ENCODE assay signal across 26 cellular contexts in genomic region chr5:144487207-144487606, GRCh38.
DNase-seq lines count a peak whose midpoint lies in the region; ATAC-seq and TF ChIP-seq lines count a peak whose summit lies in the region.
"Had no signal": no experiment of that assay in that cellular context is flagged by ENCODE, and none has a peak within 500 bp of the region (broad histone marks: within the 10 kb centered on the region; RNA-seq: fewer than 3 reads in every experiment).

No MANE protein-coding gene starts in this region.

- ATAC-seq in esophagus mucosa = no peak
- ATAC-seq: K562, left lung, right cardiac atrium, Right ventricle myocardium inferior had no signal

- H3K36me3 Mint-ChIP-seq in immature natural killer cell = no peaks in the 10 kb centered on the region
- H3K36me3 Mint-ChIP-seq: activated naive CD4-positive, alpha-beta T cell treated with anti-CD3 and anti-CD28 coated beads, Interleukin-2, amount 10 ng/mL, durations not matched to agents 7 days and 5 days; CD4-positive, CD25-positive, alpha-beta regulatory T cell had no signal

- no peak overlapping the region for H3K4me2 ChIP-seq in OCI-LY1 (ENCODE audit: low read length)

- H3K79me2 ChIP-seq in OCI-LY1 (ENCODE audit: insufficient read depth, low read length) = no peaks in the 10 kb centered on the region

- no peaks in the 10 kb centered on the region for H3K9me2 ChIP-seq in OCI-LY1 (ENCODE audit: low read depth, low read length)

- H3K4me1 Mint-ChIP-seq in immature natural killer cell = no peaks in the 10 kb centered on the region
- H3K4me1 Mint-ChIP-seq: activated naive CD4-positive, alpha-beta T cell treated with anti-CD3 and anti-CD28 coated beads, Interleukin-2, amount 10 ng/mL, durations not matched to agents 7 days and 5 days; CD4-positive, CD25-positive, alpha-beta regulatory T cell had no signal

- no peak overlapping the region for H3K27ac Mint-ChIP-seq in immature natural killer cell
- H3K27ac Mint-ChIP-seq: activated naive CD4-positive, alpha-beta T cell treated with anti-CD3 and anti-CD28 coated beads, Interleukin-2, amount 10 ng/mL, durations not matched to agents 7 days and 5 days; CD4-positive, CD25-positive, alpha-beta regulatory T cell had no signal

- H3K27ac ChIP-seq in A673 (ENCODE audit: low read depth, low read length, poor library complexity, severe bottlenecking) = no peak overlapping the region
- no peak overlapping the region for H3K27ac ChIP-seq in OCI-LY1 (ENCODE audit: low read depth, low read length, poor library complexity, severe bottlenecking)
- H3K27ac ChIP-seq: colonic mucosa, GM23248, left lung, transverse colon had no signal

- H3K4me3 ChIP-seq in A673 (ENCODE audit: low read depth, low read length, poor library complexity, severe bottlenecking) (no peak overlapping the region), OCI-LY1 (ENCODE audit: low read depth, low read length, poor library complexity, severe bottlenecking) (no peak overlapping the region), fibroblast of the aortic adventitia (ENCODE audit: low read depth, low read length) (no peak overlapping the region)
- H3K4me3 ChIP-seq: colonic mucosa, GM23248, K562, left lung, transverse colon had no signal

- peaks cover 7 to 41% (median 12%) of the 10 kb centered on the region in 6 donors for H3K9me3 Mint-ChIP-seq in immature natural killer cell

- H3K4me1 ChIP-seq in A673 (ENCODE audit: insufficient read depth, low read length, poor library complexity, severe bottlenecking) (no peaks in the 10 kb centered on the region), OCI-LY1 (ENCODE audit: insufficient read depth, low read length, severe bottlenecking) (no peaks in the 10 kb centered on the region)
- H3K4me1 ChIP-seq: colonic mucosa, left lung, transverse colon had no signal

- H2AFZ ChIP-seq in OCI-LY1 (ENCODE audit: low read length) = no peak overlapping the region
- H2AFZ ChIP-seq: GM23248 had no signal

- H4K20me1 ChIP-seq in OCI-LY1 (ENCODE audit: insufficient read depth, low read length) = no peaks in the 10 kb centered on the region

- no peaks in the 10 kb centered on the region for H3F3A ChIP-seq in OCI-LY1 (ENCODE audit: insufficient read depth, low read length)

- H3K9me3 ChIP-seq in A673 (ENCODE audit: low read depth, low read length, poor library complexity, severe bottlenecking) (no peaks in the 10 kb centered on the region), OCI-LY1 (ENCODE audit: low read length) (no peaks in the 10 kb centered on the region)
- H3K9me3 ChIP-seq: colonic mucosa, transverse colon had no signal

- H3K36me3 ChIP-seq in A673 (ENCODE audit: insufficient read depth, low read length, poor library complexity, severe bottlenecking) (no peaks in the 10 kb centered on the region), OCI-LY1 (ENCODE audit: insufficient read depth, low read length) (no peaks in the 10 kb centered on the region)
- H3K36me3 ChIP-seq: colonic mucosa, transverse colon had no signal

- peak; percentile 18 for DNase-seq in A673 (ENCODE audit: low spot score)
- no peak for DNase-seq in fibroblast of the aortic adventitia (ENCODE audit: low read depth)
- DNase-seq in hypothalamus (lab: John Stamatoyannopoulos, UW) = no peak
- no peak for DNase-seq in immature natural killer cell
- no peak for DNase-seq in activated gamma-delta T cell treated with Interleukin-2 at 50 U/mL for 16 hours
- DNase-seq: activated CD4-positive, alpha-beta T cell treated with anti-CD3 and anti-CD28 coated beads, Interleukin-2, amount 50 U/mL, for 1 hour; activated naive CD4-positive, alpha-beta T cell treated with anti-CD3 and anti-CD28 coated beads, Interleukin-2, amount 10 ng/mL, durations not matched to agents 7 days and 5 days; activated T-cell treated with anti-CD3 and anti-CD28 coated beads for 4 hours; CD4-positive, CD25-positive, alpha-beta regulatory T cell; colonic mucosa; foreskin melanocyte; left lung; NCI-H1105; NCI-H2171 treated with DMSO at 0.1 percent for 48 hours; nucleus accumbens; right cardiac atrium; stimulated activated CD4-positive, alpha-beta T cell treated with anti-CD3 and anti-CD28 coated beads, Interleukin-15, amount 100 ng/mL, for 24 hours; stimulated activated naive CD4-positive, alpha-beta T cell; SW 1271; transverse colon had no signal

- no peaks in the 10 kb centered on the region for H3K27me3 ChIP-seq in A673 (replicated peaks; ENCODE audit: insufficient read depth, low read depth, low read length, poor library complexity)
- no peaks in the 10 kb centered on the region for H3K27me3 ChIP-seq in OCI-LY1 (ENCODE audit: insufficient read depth, low read length)
- H3K27me3 ChIP-seq: colonic mucosa, left lung, transverse colon had no signal

- no peak overlapping the region for H3K9ac ChIP-seq in OCI-LY1 (ENCODE audit: low read length)
- H3K9ac ChIP-seq: GM23248 had no signal

- POLR2A ChIA-PET in A673 (lab: Charles Lee; ENCODE audit: low non-redundant PET) = no interaction called here

- TF ChIP-seq CTCF in A673 (conservative IDR thresholded peaks at IDR 0.05; ENCODE audit: low read depth, low read length) = peak; percentile 47
- peak; percentile 16; the same call in 1 of the 2 replicates for TF ChIP-seq CTCF in GM12874 (IDR thresholded peaks at IDR 0.05; ENCODE audit: insufficient read depth, low read depth, low read length)
- peak; percentile 20; the same call in 1 of the 2 replicates for TF ChIP-seq CTCF in OCI-LY1 (IDR thresholded peaks at IDR 0.05; ENCODE audit: low read length)
- TF ChIP-seq CTCF in fibroblast of the aortic adventitia (IDR thresholded peaks at IDR 0.05; ENCODE audit: insufficient read depth, low read length) = peak; percentile 12

- intact Hi-C loops in A673 (cut with micrococcal nuclease; ENCODE audit: unreplicated experiment) = loop anchor here (5.0 kb wide), 1 partner anchor 750 kb away; no protein-coding TSS in a partner anchor

- H3K4me3 Mint-ChIP-seq in immature natural killer cell = no peak overlapping the region
- H3K4me3 Mint-ChIP-seq: activated naive CD4-positive, alpha-beta T cell treated with anti-CD3 and anti-CD28 coated beads, Interleukin-2, amount 10 ng/mL, durations not matched to agents 7 days and 5 days; CD4-positive, CD25-positive, alpha-beta regulatory T cell had no signal

- BruUV-seq in A673 (replicated peaks; lab: Mats Ljungman, UMichigan) = no TSS peak

- CTCF ChIA-PET in A673 (lab: Charles Lee) = no interaction called here

- H3K27me3 Mint-ChIP-seq in immature natural killer cell (ENCODE audit: low read depth in 3 of 3) = peaks cover 0 to 2% (median 0%) of the 10 kb centered on the region in 3 donors
- H3K27me3 Mint-ChIP-seq: activated naive CD4-positive, alpha-beta T cell treated with anti-CD3 and anti-CD28 coated beads, Interleukin-2, amount 10 ng/mL, durations not matched to agents 7 days and 5 days; CD4-positive, CD25-positive, alpha-beta regulatory T cell had no signal
